24 cellular contexts compared by ENCODE assay signal in genomic region chr3:159293493-159293892, GRCh38.
"Had no signal": no experiment of that assay in that cellular context is flagged by ENCODE, and none has a peak within 500 bp of the region (broad histone marks: within the 10 kb centered on the region; RNA-seq: fewer than 3 reads in every experiment).

No MANE protein-coding gene starts in this region.

- H3K27ac ChIP-seq: colonic mucosa, coronary artery, dorsolateral prefrontal cortex, epithelial cell of prostate, esophagus muscularis mucosa, esophagus squamous epithelium, foreskin keratinocyte, gastrocnemius medialis, gastroesophageal sphincter, heart left ventricle, heart right ventricle had no signal

- H3K9me3 ChIP-seq: colonic mucosa, esophagus muscularis mucosa, esophagus squamous epithelium, gastrocnemius medialis, gastroesophageal sphincter, heart left ventricle, heart right ventricle had no signal

- H3K4me1 ChIP-seq: colonic mucosa, esophagus muscularis mucosa, esophagus squamous epithelium, foreskin keratinocyte, gastrocnemius medialis, gastroesophageal sphincter, heart left ventricle, heart right ventricle had no signal

- DNase-seq: colonic mucosa; cortex of kidney; dermis blood vessel endothelial cell; dorsolateral prefrontal cortex; effector CD4-positive, alpha-beta T cell; effector CD8-positive, alpha-beta T cell; effector memory CD4-positive, alpha-beta T cell; effector memory CD8-positive, alpha-beta T cell; endodermal cell; erythroblast; esophagus squamous epithelium; foreskin fibroblast; foreskin keratinocyte; foreskin melanocyte; gastrocnemius medialis; glutamatergic neuron; head of caudate nucleus; heart left ventricle; heart right ventricle had no signal

- H3K36me3 ChIP-seq: colonic mucosa, esophagus muscularis mucosa, esophagus squamous epithelium, gastrocnemius medialis, gastroesophageal sphincter, heart left ventricle, heart right ventricle had no signal

- ATAC-seq: effector memory CD8-positive, alpha-beta T cell; esophagus mucosa; foreskin keratinocyte; gastrocnemius medialis; gastroesophageal sphincter; heart left ventricle; heart right ventricle had no signal

- H3K27me3 ChIP-seq: colonic mucosa, dorsolateral prefrontal cortex, esophagus muscularis mucosa, esophagus squamous epithelium, gastrocnemius medialis, gastroesophageal sphincter, heart left ventricle, heart right ventricle had no signal

- H3K4me3 ChIP-seq: colonic mucosa, coronary artery, dorsolateral prefrontal cortex, esophagus muscularis mucosa, esophagus squamous epithelium, gastrocnemius medialis, gastroesophageal sphincter, heart left ventricle, heart right ventricle had no signal
